ENCODE assay signal across 18 cellular contexts in the genomic region with DNA sequence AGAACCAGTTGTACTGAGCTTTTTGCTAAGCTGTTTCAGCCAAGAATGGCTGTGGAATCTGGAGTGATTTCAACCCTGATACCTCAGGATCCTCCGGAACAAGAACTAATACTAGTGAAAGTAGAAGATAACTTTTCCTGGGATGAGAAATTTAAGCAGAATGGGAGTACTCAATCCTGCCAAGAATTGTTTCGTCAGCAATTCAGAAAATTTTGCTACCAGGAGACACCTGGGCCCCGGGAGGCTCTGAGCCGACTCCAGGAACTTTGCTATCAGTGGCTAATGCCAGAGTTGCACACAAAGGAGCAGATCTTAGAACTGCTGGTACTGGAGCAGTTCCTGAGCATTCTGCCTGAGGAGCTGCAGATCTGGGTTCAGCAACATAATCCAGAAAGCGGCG. TPM values are rescaled to one million over a fixed set of nuclear protein-coding genes. Genes with fewer than 3 reads are reported as not detected.
DNase-seq lines count a peak whose midpoint lies in the region; ATAC-seq and TF ChIP-seq lines count a peak whose summit lies in the region.
"Had no signal": no experiment of that assay in that cellular context is flagged by ENCODE, and none has a peak within 500 bp of the region (broad histone marks: within the 10 kb centered on the region; RNA-seq: fewer than 3 reads in every experiment).

No MANE protein-coding gene starts in this region.

- peaks cover 26% of the 10 kb centered on the region for H3K4me1 Mint-ChIP-seq in activated naive CD4-positive, alpha-beta T cell treated with anti-CD3 and anti-CD28 coated beads, Interleukin-2, amount 50 U/mL, for 24 hours
- peaks cover 12% of the 10 kb centered on the region for H3K4me1 Mint-ChIP-seq in activated naive CD8-positive, alpha-beta T cell treated with anti-CD3 and anti-CD28 coated beads for 36 hours

- 94 to 100% methylated on average over 4 to 5 of the region's 6 CpGs for WGBS in mesodermal cell (ENCODE audit: insufficient coverage in 2 of 2), 2 experiments

- H3K36me3 ChIP-seq in mesodermal cell (ENCODE audit: control insufficient read depth, insufficient read depth, low read length) (peaks cover 53% of the 10 kb centered on the region), upper lobe of right lung (peaks cover 44% of the 10 kb centered on the region)

- no peaks in the 10 kb centered on the region for H3K27me3 Mint-ChIP-seq in activated naive CD4-positive, alpha-beta T cell treated with anti-CD3 and anti-CD28 coated beads, Interleukin-2, amount 50 U/mL, for 24 hours
- H3K27me3 Mint-ChIP-seq in activated naive CD8-positive, alpha-beta T cell treated with anti-CD3 and anti-CD28 coated beads for 36 hours, result no peaks in the 10 kb centered on the region
- H3K27me3 Mint-ChIP-seq: natural killer cell treated with Interleukin-12 subunit alpha and Interleukin-12 subunit beta and Interleukin-15 and Interleukin-18, amount 100 ng/mL, for 72 hours had no signal

- peaks cover 42% of the 10 kb centered on the region for H3K36me3 Mint-ChIP-seq in activated naive CD4-positive, alpha-beta T cell treated with anti-CD3 and anti-CD28 coated beads, Interleukin-2, amount 50 U/mL, for 24 hours
- H3K36me3 Mint-ChIP-seq in activated naive CD8-positive, alpha-beta T cell treated with anti-CD3 and anti-CD28 coated beads for 36 hours, result peaks cover 53% of the 10 kb centered on the region

- no peak overlapping the region for H3K27ac Mint-ChIP-seq in activated naive CD4-positive, alpha-beta T cell treated with anti-CD3 and anti-CD28 coated beads, Interleukin-2, amount 50 U/mL, for 24 hours
- H3K27ac Mint-ChIP-seq in activated naive CD8-positive, alpha-beta T cell treated with anti-CD3 and anti-CD28 coated beads for 36 hours, result no peak overlapping the region

- intact Hi-C loops in upper lobe of right lung (cut with DNase I), result no loop called here

- H3K4me1 ChIP-seq in mesodermal cell (ENCODE audit: control insufficient read depth, insufficient read depth, low read length, poor library complexity, severe bottlenecking) (peaks cover 6% of the 10 kb centered on the region), upper lobe of right lung (peaks cover 6% of the 10 kb centered on the region)
- H3K4me1 ChIP-seq: colonic mucosa had no signal

- H3K4me3 Mint-ChIP-seq in activated naive CD4-positive, alpha-beta T cell treated with anti-CD3 and anti-CD28 coated beads, Interleukin-2, amount 50 U/mL, for 24 hours, result peak overlapping the region; percentile 23
- peak overlapping the region; percentile 93 for H3K4me3 Mint-ChIP-seq in activated naive CD8-positive, alpha-beta T cell treated with anti-CD3 and anti-CD28 coated beads for 36 hours

- no peak for ATAC-seq in upper lobe of right lung
- ATAC-seq: activated naive CD4-positive, alpha-beta T cell treated with anti-CD3 and anti-CD28 coated beads, Interleukin-2, amount 50 U/mL, for 72 hours; natural killer cell treated with Interleukin-12 subunit alpha and Interleukin-12 subunit beta and Interleukin-15 and Interleukin-18, amount 100 ng/mL, for 72 hours had no signal

- H3K9me3 Mint-ChIP-seq in activated naive CD4-positive, alpha-beta T cell treated with anti-CD3 and anti-CD28 coated beads, Interleukin-2, amount 50 U/mL, for 24 hours, result peaks cover 24% of the 10 kb centered on the region
- H3K9me3 Mint-ChIP-seq in activated naive CD8-positive, alpha-beta T cell treated with anti-CD3 and anti-CD28 coated beads for 36 hours, result peaks cover 38% of the 10 kb centered on the region

- no peak for TF ChIP-seq CTCF in upper lobe of right lung (IDR thresholded peaks at IDR 0.05)

- H3K27ac ChIP-seq in mesodermal cell (ENCODE audit: low read depth, low read length, severe bottlenecking) (peak overlapping the region; percentile 46), upper lobe of right lung (no peak overlapping the region)
- H3K27ac ChIP-seq: colonic mucosa had no signal

- no peak for DNase-seq in activated naive CD4-positive, alpha-beta T cell treated with anti-CD3 and anti-CD28 coated beads, Interleukin-2, amount 50 U/mL, for 16 hours
- DNase-seq in activated naive CD8-positive, alpha-beta T cell treated with anti-CD3 and anti-CD28 coated beads for 36 hours, result no peak
- DNase-seq in upper lobe of right lung, result no peak
- DNase-seq in NCI-H446 treated with DMSO at 0.1 percent for 48 hours (lab: John Stamatoyannopoulos, UW), result no peak
- DNase-seq in NCI-H524 treated with DMSO at 0.1 percent for 48 hours (lab: John Stamatoyannopoulos, UW), result no peak
- DNase-seq in AG20443 (ENCODE audit: low spot score), result no peak
- DNase-seq: activated CD4-positive, alpha-beta T cell treated with anti-CD3 and anti-CD28 coated beads, Interleukin-2, amount 50 U/mL, for 1 hour; colonic mucosa; DMS79; kidney glomerular epithelial cell; NCI-H446; small intestine; T-helper 2 cell; upper lobe of left lung had no signal

- H3K27me3 ChIP-seq in upper lobe of right lung, result no peaks in the 10 kb centered on the region
- H3K27me3 ChIP-seq: colonic mucosa, upper lobe of left lung had no signal

- peaks cover 38% of the 10 kb centered on the region for H3K9me3 ChIP-seq in mesodermal cell (ENCODE audit: control insufficient read depth, low read length)
- H3K9me3 ChIP-seq in upper lobe of right lung, result no peaks in the 10 kb centered on the region
- H3K9me3 ChIP-seq: colonic mucosa had no signal

- H3K4me3 ChIP-seq in mesodermal cell (ENCODE audit: extremely low read depth, insufficient read depth, low read length, poor library complexity, severe bottlenecking) (no peak overlapping the region), upper lobe of right lung (peak overlapping the region; percentile 72)

RNA-seq across cellular contexts. Expression of a gene that starts 1.6 kb away (rescaled TPM):
- 10 to 100 TPM; 12.6 to 13.2 TPM for total RNA-seq in activated naive CD8-positive, alpha-beta T cell treated with anti-CD3 and anti-CD28 coated beads for 36 hours
- 16.4 TPM for polyA plus RNA-seq in mesodermal cell (2013, experiment 1 of 2)
- polyA plus RNA-seq in mesodermal cell (2013, experiment 2 of 2), result 15.5 TPM
- 29.2 TPM for total RNA-seq in upper lobe of right lung

RNA-seq across cellular contexts. Expression of a gene that starts 47.6 kb away (rescaled TPM):
- 10 to 100 TPM; 11.9 to 12.0 TPM for total RNA-seq in activated naive CD8-positive, alpha-beta T cell treated with anti-CD3 and anti-CD28 coated beads for 36 hours
- 11.7 TPM for polyA plus RNA-seq in mesodermal cell (2013, experiment 1 of 2)
- polyA plus RNA-seq in mesodermal cell (2013, experiment 2 of 2), result 12.9 TPM
- total RNA-seq in upper lobe of right lung, result 18.9 TPM
